ENCODE assay signal across 20 cellular contexts in the genomic region with DNA sequence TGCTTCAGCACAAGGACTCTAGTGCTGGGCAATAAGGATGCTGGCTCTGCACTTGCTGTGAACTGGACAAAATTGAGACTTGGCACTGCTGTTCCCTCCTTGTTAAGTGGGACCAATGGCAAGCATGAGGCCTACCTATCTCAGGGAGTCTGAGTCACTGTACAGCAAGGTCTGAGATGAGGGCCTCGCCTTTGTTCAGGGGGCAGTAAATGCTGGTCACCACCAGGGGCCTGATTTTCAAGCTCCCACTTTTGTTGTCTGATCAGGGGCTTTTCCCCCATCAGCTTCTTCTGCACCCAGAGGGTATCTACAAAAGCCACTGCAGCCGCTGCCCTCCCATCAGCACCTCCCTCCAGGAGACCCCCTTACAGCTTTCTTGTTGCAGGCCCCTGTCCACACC. TPM values are rescaled to one million over a fixed set of nuclear protein-coding genes. Genes with fewer than 3 reads are reported as not detected.
DNase-seq lines count a peak whose midpoint lies in the region; ATAC-seq and TF ChIP-seq lines count a peak whose summit lies in the region.
"Had no signal": no experiment of that assay in that cellular context is flagged by ENCODE, and none has a peak within 500 bp of the region (broad histone marks: within the 10 kb centered on the region; RNA-seq: fewer than 3 reads in every experiment).

No MANE protein-coding gene starts in this region.

- no peaks in the 10 kb centered on the region for H3K27me3 ChIP-seq in BE2C
- H3K27me3 ChIP-seq: ovary, SJSA1 had no signal

- no peaks in the 10 kb centered on the region for H3K9me3 ChIP-seq in BE2C
- H3K9me3 ChIP-seq in T-helper 17 cell (ENCODE audit: control insufficient read depth, low read length, poor library complexity, severe bottlenecking): no peaks in the 10 kb centered on the region
- H3K9me3 ChIP-seq: ovary, SJSA1, thoracic aorta had no signal

- no peak overlapping the region for H3K4me3 ChIP-seq in BE2C (ENCODE audit: low read depth, low read length)
- no peak overlapping the region for H3K4me3 ChIP-seq in GM12864 (ENCODE audit: low read depth, low read length)
- H3K4me3 ChIP-seq: ovary, sigmoid colon, SJSA1, thoracic aorta had no signal

- no peaks in the 10 kb centered on the region for H3K9me3 Mint-ChIP-seq in natural killer cell treated with Interleukin-12 subunit alpha and Interleukin-12 subunit beta and Interleukin-15 and Interleukin-18, amount 100 ng/mL, for 72 hours
- H3K9me3 Mint-ChIP-seq: central memory CD8-positive, alpha-beta T cell had no signal

- ATAC-seq in T-helper 17 cell: no peak
- no peak for ATAC-seq in HG03135 (IDR thresholded peaks at IDR 0.05; ENCODE audit: unreplicated experiment)
- no peak for ATAC-seq in natural killer cell treated with Interleukin-12 subunit alpha and Interleukin-12 subunit beta and Interleukin-15 and Interleukin-18, amount 100 ng/mL, for 72 hours

- no peak overlapping the region for H3K4me3 Mint-ChIP-seq in T-helper 17 cell
- H3K4me3 Mint-ChIP-seq in natural killer cell treated with Interleukin-12 subunit alpha and Interleukin-12 subunit beta and Interleukin-15 and Interleukin-18, amount 100 ng/mL, for 72 hours: no peak overlapping the region
- H3K4me3 Mint-ChIP-seq: CD4-positive, alpha-beta memory T cell; central memory CD8-positive, alpha-beta T cell had no signal

- H3K4me1 ChIP-seq in BE2C: no peaks in the 10 kb centered on the region
- H3K4me1 ChIP-seq: sigmoid colon had no signal

- H3K36me3 ChIP-seq in BE2C: no peaks in the 10 kb centered on the region
- H3K36me3 ChIP-seq: ovary, sigmoid colon, SJSA1, thoracic aorta had no signal

- no peaks in the 10 kb centered on the region for H3K27me3 Mint-ChIP-seq in T-helper 17 cell
- no peaks in the 10 kb centered on the region for H3K27me3 Mint-ChIP-seq in natural killer cell treated with Interleukin-12 subunit alpha and Interleukin-12 subunit beta and Interleukin-15 and Interleukin-18, amount 100 ng/mL, for 72 hours
- H3K27me3 Mint-ChIP-seq: central memory CD8-positive, alpha-beta T cell had no signal

- TF ChIP-seq CTCF in BE2C (IDR thresholded peaks at IDR 0.05; ENCODE audit: low read depth, low read length) (peak; percentile 15; the same call in 1 of the 2 replicates), GM12864 (IDR thresholded peaks at IDR 0.05; ENCODE audit: low read depth, low read length, missing control alignments) (peak; percentile 20)

- H3K27ac Mint-ChIP-seq in T-helper 17 cell: peak overlapping the region; percentile 62
- no peak overlapping the region for H3K27ac Mint-ChIP-seq in natural killer cell treated with Interleukin-12 subunit alpha and Interleukin-12 subunit beta and Interleukin-15 and Interleukin-18, amount 100 ng/mL, for 72 hours
- H3K27ac Mint-ChIP-seq: CD4-positive, alpha-beta memory T cell had no signal

- H3K36me3 Mint-ChIP-seq in T-helper 17 cell (ENCODE audit: low read depth): no peaks in the 10 kb centered on the region
- no peaks in the 10 kb centered on the region for H3K36me3 Mint-ChIP-seq in natural killer cell treated with Interleukin-12 subunit alpha and Interleukin-12 subunit beta and Interleukin-15 and Interleukin-18, amount 100 ng/mL, for 72 hours
- H3K36me3 Mint-ChIP-seq: CD4-positive, alpha-beta memory T cell had no signal

- DNase-seq in BE2C: no peak
- DNase-seq in GM12864 (ENCODE audit: low read depth): no peak
- no peak for DNase-seq in T-helper 17 cell
- DNase-seq in iPS-NIHi7 (ENCODE audit: extremely low spot score): peak; percentile 36
- no peak for DNase-seq in NCI-H1436 (lab: John Stamatoyannopoulos, UW)
- no peak for DNase-seq in natural killer cell treated with Interleukin-12 subunit alpha and Interleukin-12 subunit beta and Interleukin-15 and Interleukin-18, amount 100 ng/mL, for 72 hours (ENCODE audit: low spot score)
- DNase-seq: anterior cingulate cortex; CD4-positive, alpha-beta memory T cell; DND-41; KG1; naive B cell; NCI-H1694 treated with DMSO at 0.1 percent for 48 hours; NCI-H2227 treated with DMSO at 0.1 percent for 48 hours; NCI-H774; ovary; sigmoid colon had no signal

- H3K4me1 Mint-ChIP-seq in T-helper 17 cell: peaks cover 7% of the 10 kb centered on the region
- H3K4me1 Mint-ChIP-seq in natural killer cell treated with Interleukin-12 subunit alpha and Interleukin-12 subunit beta and Interleukin-15 and Interleukin-18, amount 100 ng/mL, for 72 hours (ENCODE audit: low read depth in 2 of 2): peaks cover 0 to 5% of the 10 kb centered on the region in 2 donors
- H3K4me1 Mint-ChIP-seq: central memory CD8-positive, alpha-beta T cell had no signal

RNA-seq across cellular contexts. Expression of a gene that starts 22.8 kb away (rescaled TPM):
- 86.6 TPM for polyA plus RNA-seq in BE2C (2012; ENCODE audit: insufficient read depth, insufficient read length, low read depth)
- total RNA-seq in T-helper 17 cell: 10 to 100 TPM; 16.8 to 26.7 TPM
- total RNA-seq in natural killer cell treated with Interleukin-12 subunit alpha and Interleukin-12 subunit beta and Interleukin-15 and Interleukin-18, amount 100 ng/mL, for 72 hours: 100 to 1,000 TPM in 1 of 2 donors, 10 to 100 TPM in 1; 75.8 to 104 TPM

RNA-seq across cellular contexts. Expression of a gene that starts 27.6 kb away (rescaled TPM):
- polyA plus RNA-seq in BE2C (2012; ENCODE audit: insufficient read depth, insufficient read length, low read depth): 3.7 TPM
- 100 to 1,000 TPM in 1 of 2 donors, 10 to 100 TPM in 1; 99.7 to 114 TPM for total RNA-seq in T-helper 17 cell
- total RNA-seq in natural killer cell treated with Interleukin-12 subunit alpha and Interleukin-12 subunit beta and Interleukin-15 and Interleukin-18, amount 100 ng/mL, for 72 hours: 100 to 1,000 TPM; 117 to 129 TPM
